In the genomic region with DNA sequence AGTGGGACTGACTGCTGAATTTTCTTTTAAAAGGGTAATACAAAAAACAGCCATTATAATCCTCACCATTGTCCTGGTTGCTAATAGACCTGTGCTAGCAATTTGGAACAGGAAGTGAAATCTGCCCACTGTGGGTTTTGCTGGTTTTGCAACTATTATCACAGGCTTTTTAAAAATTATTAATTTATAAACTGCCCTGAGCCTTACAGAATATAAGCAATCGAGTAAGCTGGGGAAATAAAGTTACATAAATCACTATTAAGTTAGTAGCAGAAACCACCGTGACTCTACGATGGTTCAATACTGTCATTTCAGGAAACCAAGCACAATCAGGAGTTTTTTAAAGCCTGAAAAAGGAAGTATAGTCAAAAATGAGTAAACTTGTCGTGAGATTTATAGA, we compare ENCODE assay signal across 14 cellular contexts.
DNase-seq lines count a peak whose midpoint lies in the region; ATAC-seq, FAIRE-seq and TF ChIP-seq lines count a peak whose summit lies in the region.
"Had no signal": no experiment of that assay in that cellular context is flagged by ENCODE, and none has a peak within 500 bp of the region (broad histone marks: within the 10 kb centered on the region; RNA-seq: fewer than 3 reads in every experiment).

No MANE protein-coding gene starts in this region.

- H3K4me3 Mint-ChIP-seq in activated T-cell treated with anti-CD3 and anti-CD28 coated beads, Interleukin-2, amount 50 U/mL, for 24 hours = no peak overlapping the region
- H3K4me3 Mint-ChIP-seq: activated CD4-positive, alpha-beta T cell treated with anti-CD3 and anti-CD28 coated beads, Interleukin-2, amount 10 ng/mL, durations not matched to agents 7 days and 5 days; immature natural killer cell had no signal

- intact Hi-C loops in ascending aorta (cut with DNase I) = no loop called here

- WGBS in small intestine, 3 donors = 61 to 82% (median 63%) methylated on average over 4 of the region's 4 CpGs

- TF ChIP-seq CTCF in ascending aorta (IDR thresholded peaks at IDR 0.05) = no peak

- no peak for DNase-seq in small intestine
- no peak for DNase-seq in ascending aorta (ENCODE audit: low spot score in 2 of 2)
- no peak for DNase-seq in activated T-cell treated with anti-CD3 and anti-CD28 coated beads, Interleukin-2, amount 50 U/mL, for 24 hours
- DNase-seq in RKO (ENCODE audit: low spot score) = no peak
- DNase-seq: activated CD4-positive, alpha-beta T cell treated with anti-CD3 and anti-CD28 coated beads, Interleukin-2, amount 10 ng/mL, durations not matched to agents 7 days and 5 days; EL; immature natural killer cell; NCI-H1694 treated with DMSO at 0.1 percent for 48 hours; stimulated activated CD4-positive, alpha-beta T cell treated with anti-CD3 and anti-CD28 coated beads, Interleukin-2, amount 100 ng/mL, for 48 hours; testis had no signal

- no peak for FAIRE-seq in small intestine (lab: Jason Lieb, UNC)

- ATAC-seq in GM19351 (IDR thresholded peaks at IDR 0.05; ENCODE audit: unreplicated experiment) (peak; percentile 78), HG02798 (IDR thresholded peaks at IDR 0.05; ENCODE audit: poor library complexity, unreplicated experiment) (peak; percentile 86), HG03558 (IDR thresholded peaks at IDR 0.05; ENCODE audit: extremely low read depth, unreplicated experiment) (peak; percentile 60)
- ATAC-seq: Right ventricle myocardium inferior had no signal

- H3K27me3 ChIP-seq in small intestine (ENCODE audit: control insufficient read depth in 2 of 2, insufficient read depth in 2 of 2, low read length in 2 of 2) (no peaks in the 10 kb centered on the region), ascending aorta (no peaks in the 10 kb centered on the region)
- H3K27me3 ChIP-seq: testis had no signal

- no peaks in the 10 kb centered on the region for H3K36me3 Mint-ChIP-seq in activated T-cell treated with anti-CD3 and anti-CD28 coated beads, Interleukin-2, amount 50 U/mL, for 24 hours (ENCODE audit: low read depth)

- H3K4me3 ChIP-seq in small intestine (ENCODE audit: low read depth in 1 of 2, low read length in 2 of 2) (no peak overlapping the region), ascending aorta (no peak overlapping the region)
- H3K4me3 ChIP-seq: testis had no signal

- peaks cover 11% of the 10 kb centered on the region for H3K27me3 Mint-ChIP-seq in activated T-cell treated with anti-CD3 and anti-CD28 coated beads, Interleukin-2, amount 50 U/mL, for 24 hours

- H3K27ac ChIP-seq in small intestine (ENCODE audit: low read depth in 1 of 2, low read length in 1 of 2) (no peak overlapping the region), ascending aorta (no peak overlapping the region)
- H3K27ac ChIP-seq: testis had no signal

- no peaks in the 10 kb centered on the region for H3K9me3 ChIP-seq in small intestine (ENCODE audit: control insufficient read depth, low read depth)
- no peaks in the 10 kb centered on the region for H3K9me3 ChIP-seq in ascending aorta
- H3K9me3 ChIP-seq: testis had no signal

- no peaks in the 10 kb centered on the region for H3K9me3 Mint-ChIP-seq in activated T-cell treated with anti-CD3 and anti-CD28 coated beads, Interleukin-2, amount 50 U/mL, for 24 hours
- H3K9me3 Mint-ChIP-seq: activated CD4-positive, alpha-beta T cell treated with anti-CD3 and anti-CD28 coated beads, Interleukin-2, amount 10 ng/mL, durations not matched to agents 7 days and 5 days had no signal

- H3K4me1 ChIP-seq in small intestine (ENCODE audit: control insufficient read depth in 2 of 2, insufficient read depth in 1 of 2, low read depth in 1 of 2, low read length in 1 of 2) = no peaks in the 10 kb centered on the region
- no peaks in the 10 kb centered on the region for H3K4me1 ChIP-seq in ascending aorta
- H3K4me1 ChIP-seq: testis had no signal

- H3K36me3 ChIP-seq in small intestine (ENCODE audit: control insufficient read depth in 2 of 2, insufficient read depth in 2 of 2, low read length in 2 of 2) = no peaks in the 10 kb centered on the region
- no peaks in the 10 kb centered on the region for H3K36me3 ChIP-seq in ascending aorta

- H3K4me1 Mint-ChIP-seq in activated T-cell treated with anti-CD3 and anti-CD28 coated beads, Interleukin-2, amount 50 U/mL, for 24 hours (ENCODE audit: low read depth) = no peaks in the 10 kb centered on the region
- H3K4me1 Mint-ChIP-seq: activated CD4-positive, alpha-beta T cell treated with anti-CD3 and anti-CD28 coated beads, Interleukin-2, amount 10 ng/mL, durations not matched to agents 7 days and 5 days had no signal

- no peak overlapping the region for H3K27ac Mint-ChIP-seq in activated T-cell treated with anti-CD3 and anti-CD28 coated beads, Interleukin-2, amount 50 U/mL, for 24 hours
- H3K27ac Mint-ChIP-seq: activated CD4-positive, alpha-beta T cell treated with anti-CD3 and anti-CD28 coated beads, Interleukin-2, amount 10 ng/mL, durations not matched to agents 7 days and 5 days; immature natural killer cell had no signal
